In genomic region chr2:25150993-25151392, GRCh38 we compare ENCODE assay signal across 4 cellular contexts. TPM values are rescaled to one million over a fixed set of nuclear protein-coding genes. Genes with fewer than 3 reads are reported as not detected.
"Had no signal": no experiment of that assay in that cellular context is flagged by ENCODE, and none has a peak within 500 bp of the region (broad histone marks: within the 10 kb centered on the region; RNA-seq: fewer than 3 reads in every experiment).

No MANE protein-coding gene starts in this region.

RNA-seq across cellular contexts. Expression of gene POMC, which starts 17.4 kb away (rescaled TPM):
- total RNA-seq: mesothelial cell of epicardium, myocyte had no signal
- polyA plus RNA-seq: keratinocyte, mammary epithelial cell had no signal
